ENCODE assay signal across 18 cellular contexts in genomic region chr2:165275932-165276331, GRCh38. TPM values are rescaled to one million over a fixed set of nuclear protein-coding genes. Genes with fewer than 3 reads are reported as not detected.
DNase-seq lines count a peak whose midpoint lies in the region; ATAC-seq and TF ChIP-seq lines count a peak whose summit lies in the region.
"Had no signal": no experiment of that assay in that cellular context is flagged by ENCODE, and none has a peak within 500 bp of the region (broad histone marks: within the 10 kb centered on the region; RNA-seq: fewer than 3 reads in every experiment).

No MANE protein-coding gene starts in this region.

- TF ChIP-seq POLR2A in thyroid gland (IDR thresholded peaks at IDR 0.05) = no peak

- CTCF ChIA-PET in OCI-LY7 (lab: Charles Lee; ENCODE audit: unreplicated experiment) = interaction anchor here (0.5 kb wide), 1 partner anchor 8 kb away, joined by 3 read pairs; no protein-coding TSS in a partner anchor

- H3K27me3 ChIP-seq in ascending aorta (no peaks in the 10 kb centered on the region), lower lobe of right lung (ENCODE audit: low read depth) (no peaks in the 10 kb centered on the region), thyroid gland (no peaks in the 10 kb centered on the region)

- H3K9me3 ChIP-seq in ascending aorta (no peaks in the 10 kb centered on the region), lower lobe of right lung (no peaks in the 10 kb centered on the region), thyroid gland (no peaks in the 10 kb centered on the region), OCI-LY7 (ENCODE audit: low read length) (no peaks in the 10 kb centered on the region)
- H3K9me3 ChIP-seq: HAP-1 had no signal

- no peak for TF ChIP-seq CTCF in ascending aorta (IDR thresholded peaks at IDR 0.05)
- TF ChIP-seq CTCF in lower lobe of right lung (IDR thresholded peaks at IDR 0.05) = no peak
- no peak for TF ChIP-seq CTCF in thyroid gland (IDR thresholded peaks at IDR 0.05)
- TF ChIP-seq CTCF in OCI-LY7 (conservative IDR thresholded peaks at IDR 0.05; ENCODE audit: low read length) = no peak

- ATAC-seq in lower lobe of right lung = peak; percentile 37 to 60
- ATAC-seq: GM12878 had no signal

- 48 to 72% methylated on average over 2 of the region's 2 CpGs for WGBS in thyroid gland, 2 donors

- H3K79me2 ChIP-seq in OCI-LY7 (ENCODE audit: insufficient read depth, low read depth, low read length) = no peaks in the 10 kb centered on the region

- H3K36me3 ChIP-seq in ascending aorta = no peaks in the 10 kb centered on the region
- no peaks in the 10 kb centered on the region for H3K36me3 ChIP-seq in lower lobe of right lung
- H3K36me3 ChIP-seq in thyroid gland = no peaks in the 10 kb centered on the region
- no peaks in the 10 kb centered on the region for H3K36me3 ChIP-seq in OCI-LY7 (ENCODE audit: insufficient read depth, low read length)
- H3K36me3 ChIP-seq: HAP-1 had no signal

- H3K4me1 ChIP-seq in ascending aorta (peaks cover 0 to 4% of the 10 kb centered on the region in 2 donors), lower lobe of right lung (peaks cover 14% of the 10 kb centered on the region), thyroid gland (peaks cover 8 to 11% of the 10 kb centered on the region in 2 donors), OCI-LY7 (ENCODE audit: insufficient read depth, low read length, poor library complexity, severe bottlenecking) (no peaks in the 10 kb centered on the region)
- H3K4me1 ChIP-seq: HAP-1 had no signal

- H3K4me3 ChIP-seq in ascending aorta (no peak overlapping the region), lower lobe of right lung (no peak overlapping the region), thyroid gland (replicated peaks in 1 of 3) (no peak overlapping the region), OCI-LY7 (ENCODE audit: low read depth, low read length, poor library complexity, severe bottlenecking) (no peak overlapping the region)
- H3K4me3 ChIP-seq: GM12878, HAP-1 had no signal

- intact Hi-C loops in ascending aorta (cut with DNase I) (no loop called here), lower lobe of right lung (cut with DNase I) (no loop called here), thyroid gland (cut with DNase I) (no loop called here), OCI-LY7 (cut with micrococcal nuclease; ENCODE audit: unreplicated experiment) (no loop called here)

- H3K9me2 ChIP-seq in OCI-LY7 (ENCODE audit: insufficient read depth, low read length) = no peaks in the 10 kb centered on the region

- no peaks in the 10 kb centered on the region for H4K20me1 ChIP-seq in OCI-LY7 (ENCODE audit: insufficient read depth, low read length)

- POLR2A ChIA-PET in OCI-LY7 (lab: Charles Lee) = no interaction called here

- no peak overlapping the region for H2AFZ ChIP-seq in OCI-LY7 (ENCODE audit: low read length)

- H3K27ac ChIP-seq in ascending aorta (peak overlapping the region; percentile 45 to 54), lower lobe of right lung (peak overlapping the region; percentile 12), thyroid gland (peak overlapping the region in 2 of 3 donors; percentile 37 to 71), OCI-LY7 (ENCODE audit: low read depth, low read length, poor library complexity, severe bottlenecking) (no peak overlapping the region)

- no TSS peak for BruUV-seq in OCI-LY7 (replicated peaks; lab: Mats Ljungman, UMichigan)

- peak; percentile 56 for DNase-seq in DMS79 treated with DMSO at 0.1 percent for 48 hours (lab: John Stamatoyannopoulos, UW)
- DNase-seq in ascending aorta (ENCODE audit: low spot score in 2 of 2) = no peak
- no peak for DNase-seq in lower lobe of right lung
- DNase-seq in thyroid gland = no peak
- DNase-seq in OCI-LY7 (ENCODE audit: low spot score) = no peak
- no peak for DNase-seq in ureter (ENCODE audit: low spot score)
- DNase-seq in SW480 (ENCODE audit: low spot score) = no peak
- DNase-seq: C1 segment of cervical spinal cord; Calu3; CD4-positive, alpha-beta memory T cell; COR-L47; DMS53; EL; GDM1; GOT3; HFFc6 had no signal

- H3K4me2 ChIP-seq in OCI-LY7 (ENCODE audit: low read length) = no peak overlapping the region

RNA-seq across cellular contexts. Expression of gene SCN2A, which starts 36.7 kb away (rescaled TPM):
- total RNA-seq in ascending aorta (0.53 TPM), lower lobe of right lung (0.35 TPM), thyroid gland (under 1 TPM; under 0.01 to 0.33 (median 0.15) TPM), OCI-LY7 (2022) (not detected in 2 replicates), ureter (0.29 TPM)
- total RNA-seq in OCI-LY7 (2014; rRNA removed; shearing (Covaris generic)) = 0.03 TPM in 1 of 2 replicates, not detected in the other
- total RNA-seq: CD4-positive, alpha-beta memory T cell; GM12878 had no signal
